20 cellular contexts compared by ENCODE assay signal in genomic region chr11:91293119-91293518, GRCh38.
DNase-seq lines count a peak whose midpoint lies in the region; TF ChIP-seq lines count a peak whose summit lies in the region.
"Had no signal": no experiment of that assay in that cellular context is flagged by ENCODE, and none has a peak within 500 bp of the region (broad histone marks: within the 10 kb centered on the region; RNA-seq: fewer than 3 reads in every experiment).

No MANE protein-coding gene starts in this region.

- no peak overlapping the region for H3K27ac Mint-ChIP-seq in activated naive CD8-positive, alpha-beta T cell treated with anti-CD3 and anti-CD28 coated beads for 36 hours
- H3K27ac Mint-ChIP-seq: CD4-positive, alpha-beta memory T cell; GM23338 had no signal

- H3K27ac ChIP-seq in Karpas-422 (ENCODE audit: low read length) = no peak overlapping the region
- peak overlapping the region; percentile 57 for H3K27ac ChIP-seq in OCI-LY3 (ENCODE audit: low read length)
- H3K27ac ChIP-seq: SK-N-MC had no signal

- peaks cover 2% of the 10 kb centered on the region for H3K9me3 Mint-ChIP-seq in activated naive CD8-positive, alpha-beta T cell treated with anti-CD3 and anti-CD28 coated beads for 36 hours
- H3K9me3 Mint-ChIP-seq: GM23338 had no signal

- peaks cover 51% of the 10 kb centered on the region for H3K9me3 ChIP-seq in Karpas-422 (ENCODE audit: low read length)
- 0 out of 2 replicates have a peak, but pooled peaks cover 4% of the 10 kb centered on the region for H3K9me3 ChIP-seq in OCI-LY3 (ENCODE audit: insufficient read depth, low read length)
- H3K9me3 ChIP-seq: BE2C, Caco-2, MG63 had no signal

- TF ChIP-seq CTCF in NB4 (IDR thresholded peaks at IDR 0.05; ENCODE audit: low read depth, low read length) = no peak
- no peak for TF ChIP-seq CTCF in OCI-LY3 (IDR thresholded peaks at IDR 0.05; ENCODE audit: low read depth, low read length)

- DNase-seq in Karpas-422 = peak; percentile 75
- DNase-seq in NB4 (ENCODE audit: low read depth) = peak; percentile 9
- peak; percentile 15 for DNase-seq in medulla oblongata (ENCODE audit: extremely low spot score)
- DNase-seq in central memory CD4-positive, alpha-beta T cell = no peak
- DNase-seq in activated naive CD8-positive, alpha-beta T cell treated with anti-CD3 and anti-CD28 coated beads for 36 hours = no peak
- DNase-seq in NCI-H526 treated with DMSO at 0.1 percent for 48 hours (lab: John Stamatoyannopoulos, UW) = no peak
- DNase-seq: BE2C; Caco-2; CD4-positive, alpha-beta memory T cell; DND-41; HCEC 1CT; MG63; NCI-H1694; NCI-H2081; NCI-H2171; NCI-H524 treated with DMSO at 0.1 percent for 48 hours; SHP77 treated with DMSO at 0.1 percent for 48 hours had no signal

- H3K27me3 Mint-ChIP-seq in activated naive CD8-positive, alpha-beta T cell treated with anti-CD3 and anti-CD28 coated beads for 36 hours = no peaks in the 10 kb centered on the region
- H3K27me3 Mint-ChIP-seq: CD4-positive, alpha-beta memory T cell had no signal

- no peaks in the 10 kb centered on the region for H3K36me3 Mint-ChIP-seq in activated naive CD8-positive, alpha-beta T cell treated with anti-CD3 and anti-CD28 coated beads for 36 hours
- H3K36me3 Mint-ChIP-seq: CD4-positive, alpha-beta memory T cell had no signal

- H2AFZ ChIP-seq in Karpas-422 (ENCODE audit: low read length) = no peak overlapping the region
- H2AFZ ChIP-seq in OCI-LY3 (ENCODE audit: low read depth, low read length) = no peak overlapping the region
- H2AFZ ChIP-seq: GM23338 had no signal

- H3K4me1 ChIP-seq in Karpas-422 (ENCODE audit: low read length) = peaks cover 4% of the 10 kb centered on the region; the same call in 1 of the 2 replicates
- H3K4me1 ChIP-seq in OCI-LY3 (ENCODE audit: low read length) = peaks cover 42% of the 10 kb centered on the region
- H3K4me1 ChIP-seq: BE2C, Caco-2 had no signal

- H3K4me3 Mint-ChIP-seq in activated naive CD8-positive, alpha-beta T cell treated with anti-CD3 and anti-CD28 coated beads for 36 hours = no peak overlapping the region
- H3K4me3 Mint-ChIP-seq: CD4-positive, alpha-beta memory T cell; GM23338 had no signal

- no peak overlapping the region for H3K9ac ChIP-seq in Karpas-422 (ENCODE audit: low read length)
- no peak overlapping the region for H3K9ac ChIP-seq in OCI-LY3 (ENCODE audit: low read length)

- TF ChIP-seq POLR2A in NB4 (IDR thresholded peaks at IDR 0.05; ENCODE audit: extremely low read depth, insufficient read length) = no peak

- no peaks in the 10 kb centered on the region for H4K20me1 ChIP-seq in Karpas-422 (ENCODE audit: insufficient read depth, low read depth, low read length)
- no peaks in the 10 kb centered on the region for H4K20me1 ChIP-seq in OCI-LY3 (ENCODE audit: insufficient read depth, low read length)

- no peaks in the 10 kb centered on the region for H3K27me3 ChIP-seq in Karpas-422 (ENCODE audit: low read length)
- no peaks in the 10 kb centered on the region for H3K27me3 ChIP-seq in OCI-LY3 (ENCODE audit: low read depth, low read length)
- H3K27me3 ChIP-seq: BE2C, MG63 had no signal

- H3K79me2 ChIP-seq in Karpas-422 (ENCODE audit: low read length) = no peaks in the 10 kb centered on the region
- no peaks in the 10 kb centered on the region for H3K79me2 ChIP-seq in OCI-LY3 (ENCODE audit: low read length)

- no peaks in the 10 kb centered on the region; the same call in 1 of the 2 replicates for H3K9me2 ChIP-seq in Karpas-422 (replicated peaks; ENCODE audit: insufficient read depth, low read length)

- H3K4me2 ChIP-seq in Karpas-422 (ENCODE audit: low read depth, low read length, poor library complexity, severe bottlenecking) (no peak overlapping the region), OCI-LY3 (ENCODE audit: low read length) (peak overlapping the region; percentile 19)
- H3K4me2 ChIP-seq: GM23338 had no signal

- H3K4me3 ChIP-seq in Karpas-422 (ENCODE audit: low read length) = no peak overlapping the region
- no peak overlapping the region for H3K4me3 ChIP-seq in NB4 (ENCODE audit: low read depth, low read length)
- H3K4me3 ChIP-seq in OCI-LY3 (ENCODE audit: low read length) = no peak overlapping the region
- H3K4me3 ChIP-seq: GM23338, MG63, SK-N-MC had no signal

- H3K36me3 ChIP-seq in Karpas-422 (ENCODE audit: insufficient read depth, low read length) (no peaks in the 10 kb centered on the region), OCI-LY3 (replicated peaks; ENCODE audit: low read depth, low read length) (peaks cover 24% of the 10 kb centered on the region)
- H3K36me3 ChIP-seq: BE2C, MG63 had no signal

- H3K4me1 Mint-ChIP-seq in activated naive CD8-positive, alpha-beta T cell treated with anti-CD3 and anti-CD28 coated beads for 36 hours = no peaks in the 10 kb centered on the region
- H3K4me1 Mint-ChIP-seq: CD4-positive, alpha-beta memory T cell; GM23338 had no signal

Comparison
In these comparisons a context has a peak if more than half of its experiments do, and no peak if none do; other contexts are left out.
1. DNase-seq: peak in Karpas-422 (single experiment), NB4 (single experiment) and medulla oblongata (single experiment); none in central memory CD4-positive, alpha-beta T cell (single experiment), activated naive CD8-positive, alpha-beta T cell treated with anti-CD3 and anti-CD28 coated beads for 36 hours (single experiment) and NCI-H526 treated with DMSO at 0.1 percent for 48 hours (single experiment).